Comparison of ENCODE assay signal across 10 cellular contexts in the genomic region with DNA sequence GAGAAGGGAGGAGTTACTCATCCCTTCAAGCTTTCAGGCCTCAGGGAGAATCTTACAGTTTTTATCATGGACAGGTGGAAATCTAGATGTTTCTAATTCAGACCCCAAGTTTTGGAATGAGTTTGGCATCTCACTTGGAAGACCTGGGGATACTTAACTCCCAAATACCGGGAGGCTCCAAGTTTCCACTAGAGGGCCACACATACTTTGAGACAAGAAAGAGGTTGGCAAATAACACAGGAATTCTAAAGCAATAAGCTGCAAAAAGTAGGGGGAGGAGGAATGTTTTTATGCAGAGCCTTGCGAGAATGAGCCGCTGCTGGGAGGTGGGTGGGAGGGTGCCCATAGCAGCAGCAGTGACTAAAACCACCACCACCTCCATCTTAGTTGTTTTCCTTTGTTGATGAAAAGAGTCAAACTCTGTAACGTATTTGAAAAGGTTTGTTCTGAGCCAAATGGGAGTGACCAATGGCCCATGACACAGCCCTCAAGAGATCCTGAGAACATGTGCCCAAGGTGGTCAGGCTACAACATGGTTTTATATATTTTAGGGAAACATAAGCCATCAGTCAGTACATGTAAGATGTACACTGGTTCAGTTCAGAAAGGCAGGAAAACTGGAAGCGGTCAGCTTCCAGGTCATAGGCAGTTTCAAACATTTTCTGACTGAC. TPM values are rescaled to one million over a fixed set of nuclear protein-coding genes. Genes with fewer than 3 reads are reported as not detected.
DNase-seq lines count a peak whose midpoint lies in the region; ATAC-seq and TF ChIP-seq lines count a peak whose summit lies in the region.
"Had no signal": no experiment of that assay in that cellular context is flagged by ENCODE, and none has a peak within 500 bp of the region (broad histone marks: within the 10 kb centered on the region; RNA-seq: fewer than 3 reads in every experiment).

No MANE protein-coding gene starts in this region.

- peaks cover 6% of the 10 kb centered on the region for H3K4me1 Mint-ChIP-seq in type B pancreatic cell (ENCODE audit: unreplicated experiment)
- no peaks in the 10 kb centered on the region for H3K4me1 Mint-ChIP-seq in activated naive CD8-positive, alpha-beta T cell treated with anti-CD3 and anti-CD28 coated beads, Interleukin-2, amount 50 U/mL, for 24 hours
- H3K4me1 Mint-ChIP-seq: activated CD4-positive, alpha-beta T cell treated with anti-CD3 and anti-CD28 coated beads for 36 hours had no signal

- H3K27me3 Mint-ChIP-seq in type B pancreatic cell, result no peaks in the 10 kb centered on the region
- no peaks in the 10 kb centered on the region for H3K27me3 Mint-ChIP-seq in activated naive CD8-positive, alpha-beta T cell treated with anti-CD3 and anti-CD28 coated beads, Interleukin-2, amount 50 U/mL, for 24 hours
- H3K27me3 Mint-ChIP-seq: activated CD4-positive, alpha-beta T cell treated with anti-CD3 and anti-CD28 coated beads for 36 hours had no signal

- DNase-seq in SIG-M5 treated with dmso at 0.1 percent for 504 hours (lab: John Stamatoyannopoulos, UW; ENCODE audit: unreplicated experiment) (peak; percentile 54), SIG-M5 (lab: John Stamatoyannopoulos, UW) (no peak), amniotic epithelial cell (ENCODE audit: low read depth) (peak; percentile 24), inferior parietal cortex (ENCODE audit: extremely low spot score) (peak; percentile 59), type B pancreatic cell (ENCODE audit: extremely low spot score, unreplicated experiment) (no peak), NCI-H1092 treated with DMSO at 0.1 percent for 48 hours (lab: John Stamatoyannopoulos, UW) (no peak), NCI-H345 (lab: John Stamatoyannopoulos, UW) (no peak)
- no peak for DNase-seq in activated naive CD8-positive, alpha-beta T cell treated with anti-CD3 and anti-CD28 coated beads, Interleukin-2, amount 50 U/mL, for 24 hours
- DNase-seq: activated CD4-positive, alpha-beta T cell treated with anti-CD3 and anti-CD28 coated beads for 36 hours; MG63 had no signal

- ATAC-seq in activated naive CD8-positive, alpha-beta T cell treated with anti-CD3 and anti-CD28 coated beads, Interleukin-2, amount 50 U/mL, for 24 hours, result no peak
- ATAC-seq: activated CD4-positive, alpha-beta T cell treated with anti-CD3 and anti-CD28 coated beads for 36 hours had no signal

- no peaks in the 10 kb centered on the region for H3K9me3 Mint-ChIP-seq in type B pancreatic cell
- H3K9me3 Mint-ChIP-seq in activated naive CD8-positive, alpha-beta T cell treated with anti-CD3 and anti-CD28 coated beads, Interleukin-2, amount 50 U/mL, for 24 hours, result no peaks in the 10 kb centered on the region

- H3K36me3 Mint-ChIP-seq in type B pancreatic cell, result no peaks in the 10 kb centered on the region
- no peaks in the 10 kb centered on the region for H3K36me3 Mint-ChIP-seq in activated naive CD8-positive, alpha-beta T cell treated with anti-CD3 and anti-CD28 coated beads, Interleukin-2, amount 50 U/mL, for 24 hours (ENCODE audit: low read depth)

- peak; percentile 66 for TF ChIP-seq CTCF in type B pancreatic cell (conservative IDR thresholded peaks at IDR 0.05)

- H3K4me3 Mint-ChIP-seq in type B pancreatic cell, result no peak overlapping the region
- H3K4me3 Mint-ChIP-seq in activated naive CD8-positive, alpha-beta T cell treated with anti-CD3 and anti-CD28 coated beads, Interleukin-2, amount 50 U/mL, for 24 hours, result no peak overlapping the region
- H3K4me3 Mint-ChIP-seq: activated CD4-positive, alpha-beta T cell treated with anti-CD3 and anti-CD28 coated beads for 36 hours had no signal

- H3K27ac Mint-ChIP-seq in type B pancreatic cell, result no peak overlapping the region
- H3K27ac Mint-ChIP-seq in activated naive CD8-positive, alpha-beta T cell treated with anti-CD3 and anti-CD28 coated beads, Interleukin-2, amount 50 U/mL, for 24 hours, result no peak overlapping the region
- H3K27ac Mint-ChIP-seq: activated CD4-positive, alpha-beta T cell treated with anti-CD3 and anti-CD28 coated beads for 36 hours had no signal

RNA-seq across cellular contexts. Expression of gene RNASE1, which starts 34.2 kb away (rescaled TPM):
- 476 and 793 TPM in 2 replicates for total RNA-seq in type B pancreatic cell (ENCODE audit: low replicate concordance)
- total RNA-seq: activated CD4-positive, alpha-beta T cell treated with anti-CD3 and anti-CD28 coated beads for 36 hours had no signal

RNA-seq across cellular contexts. Expression of gene RNASE3, which starts 54.4 kb away (rescaled TPM):
- total RNA-seq in type B pancreatic cell (ENCODE audit: low replicate concordance), result not detected in 2 replicates
- total RNA-seq: activated CD4-positive, alpha-beta T cell treated with anti-CD3 and anti-CD28 coated beads for 36 hours had no signal

RNA-seq across cellular contexts. Expression of gene RNASE6, which starts 55.7 kb away (rescaled TPM):
- 0.97 and 1.1 TPM in 2 replicates for total RNA-seq in type B pancreatic cell (ENCODE audit: low replicate concordance)

Comparison
In these comparisons a context has a peak if more than half of its experiments do, and no peak if none do; other contexts are left out.
1. DNase-seq: peak in SIG-M5 treated with dmso at 0.1 percent for 504 hours (single experiment), amniotic epithelial cell (single experiment) and inferior parietal cortex (single experiment); none in SIG-M5 (single experiment), type B pancreatic cell (single experiment), activated naive CD8-positive, alpha-beta T cell treated with anti-CD3 and anti-CD28 coated beads, Interleukin-2, amount 50 U/mL, for 24 hours (single experiment), NCI-H1092 treated with DMSO at 0.1 percent for 48 hours (single experiment) and NCI-H345 (single experiment).